ENCODE assay signal across 11 cellular contexts in genomic region chr6:35686441-35686840, GRCh38. TPM values are rescaled to one million over a fixed set of nuclear protein-coding genes. Genes with fewer than 3 reads are reported as not detected.
DNase-seq lines count a peak whose midpoint lies in the region; TF ChIP-seq lines count a peak whose summit lies in the region.
"Had no signal": no experiment of that assay in that cellular context is flagged by ENCODE, and none has a peak within 500 bp of the region (broad histone marks: within the 10 kb centered on the region; RNA-seq: fewer than 3 reads in every experiment).

No MANE protein-coding gene starts in this region.

- H3K36me3 ChIP-seq in kidney epithelial cell (ENCODE audit: control insufficient read depth, insufficient read depth, low read length) (no peaks in the 10 kb centered on the region), subcutaneous abdominal adipose tissue (ENCODE audit: control insufficient read depth in 5 of 5, insufficient read depth in 5 of 5, low read length in 5 of 5) (peaks cover 0 to 4% (median 0%) of the 10 kb centered on the region in 5 donors)
- H3K36me3 ChIP-seq: MG63 had no signal

- H3K4me1 ChIP-seq in subcutaneous abdominal adipose tissue (ENCODE audit: control insufficient read depth in 5 of 5, insufficient read depth in 5 of 5, low read length in 5 of 5), result peaks cover 0 to 31% (median 14%) of the 10 kb centered on the region in 5 donors

- H3K4me3 ChIP-seq in kidney epithelial cell (ENCODE audit: low read depth, low read length) (peak overlapping the region; percentile 86), subcutaneous abdominal adipose tissue (ENCODE audit: low read depth in 1 of 5, low read length in 5 of 5) (peak overlapping the region; percentile 68 to 98 (median 96))

- no peaks in the 10 kb centered on the region for H3K9me3 Mint-ChIP-seq in T-helper 1 cell treated with Interleukin-12 subunit alpha and Interleukin-12 subunit beta and Interleukin-4 antibody, amounts not matched to agents 30 μg/mL and 1 μg/mL, for 36 hours
- H3K9me3 Mint-ChIP-seq in activated T-helper 2 cell treated with anti-CD3 and anti-CD28 coated beads, Interferon-gamma antibody, Interleukin-2, Interleukin-4, amounts not matched to agents 10 μg/mL and 5 μg/mL and 100 μg/mL, durations not matched to agents 14 hours and 24 hours and 36 hours, result no peaks in the 10 kb centered on the region
- no peaks in the 10 kb centered on the region for H3K9me3 Mint-ChIP-seq in Calu3 (ENCODE audit: low read depth, unreplicated experiment)

- H3K9ac ChIP-seq in subcutaneous abdominal adipose tissue (ENCODE audit: low read length in 5 of 5), result peak overlapping the region in 2 of 5 donors; percentile 78 to 86

- peak overlapping the region; percentile 56 for H3K27ac ChIP-seq in subcutaneous abdominal adipose tissue (ENCODE audit: low read depth, low read length)

- H3K4me3 Mint-ChIP-seq in T-helper 1 cell treated with Interleukin-12 subunit alpha and Interleukin-12 subunit beta and Interleukin-4 antibody, amounts not matched to agents 30 μg/mL and 1 μg/mL, for 36 hours, result peak overlapping the region; percentile 93
- peak overlapping the region; percentile 92 for H3K4me3 Mint-ChIP-seq in activated T-helper 2 cell treated with anti-CD3 and anti-CD28 coated beads, Interferon-gamma antibody, Interleukin-2, Interleukin-4, amounts not matched to agents 10 μg/mL and 5 μg/mL and 100 μg/mL, durations not matched to agents 14 hours and 24 hours and 36 hours (ENCODE audit: low read depth)
- H3K4me3 Mint-ChIP-seq in Calu3 (ENCODE audit: low read depth, unreplicated experiment), result no peak overlapping the region

- H3K9me3 ChIP-seq in subcutaneous abdominal adipose tissue (ENCODE audit: control insufficient read depth in 5 of 5, low read length in 5 of 5), result no peaks in the 10 kb centered on the region
- H3K9me3 ChIP-seq: MG63 had no signal

- no peak overlapping the region for H3K27ac Mint-ChIP-seq in T-helper 1 cell treated with Interleukin-12 subunit alpha and Interleukin-12 subunit beta and Interleukin-4 antibody, amounts not matched to agents 30 μg/mL and 1 μg/mL, for 36 hours
- H3K27ac Mint-ChIP-seq in activated T-helper 2 cell treated with anti-CD3 and anti-CD28 coated beads, Interferon-gamma antibody, Interleukin-2, Interleukin-4, amounts not matched to agents 10 μg/mL and 5 μg/mL and 100 μg/mL, durations not matched to agents 14 hours and 24 hours and 36 hours, result no peak overlapping the region
- no peak overlapping the region for H3K27ac Mint-ChIP-seq in Calu3 (ENCODE audit: unreplicated experiment)

- CTCF ChIA-PET in Calu3 (lab: Charles Lee), result no interaction called here

- intact Hi-C loops in activated T-helper 2 cell treated with anti-CD3 and anti-CD28 coated beads, Interferon-gamma antibody, Interleukin-2, Interleukin-4, amounts not matched to agents 10 μg/mL and 5 μg/mL and 100 μg/mL, durations not matched to agents 14 hours and 24 hours and 36 hours (cut with micrococcal nuclease), result loop anchor here (5.0 kb wide), 2 partner anchors 84 to 104 kb away; no protein-coding TSS in a partner anchor
- intact Hi-C loops in posterior cingulate gyrus (cut with DNase I), result loop anchor here (2.0 to 5.0 kb wide), 3 partner anchors 46 to 104 kb away; no protein-coding TSS in a partner anchor
- intact Hi-C loops in Calu3 (cut with micrococcal nuclease; ENCODE audit: unreplicated experiment), result loop anchor here (5.0 to 10.0 kb wide), 3 partner anchors 51 to 104 kb away; partner anchors contain the start of gene ARMC12

- H3K4me1 Mint-ChIP-seq in T-helper 1 cell treated with Interleukin-12 subunit alpha and Interleukin-12 subunit beta and Interleukin-4 antibody, amounts not matched to agents 30 μg/mL and 1 μg/mL, for 36 hours (ENCODE audit: low read depth), result peaks cover 25% of the 10 kb centered on the region
- H3K4me1 Mint-ChIP-seq in activated T-helper 2 cell treated with anti-CD3 and anti-CD28 coated beads, Interferon-gamma antibody, Interleukin-2, Interleukin-4, amounts not matched to agents 10 μg/mL and 5 μg/mL and 100 μg/mL, durations not matched to agents 14 hours and 24 hours and 36 hours (ENCODE audit: low read depth), result peaks cover 28% of the 10 kb centered on the region
- peaks cover 7% of the 10 kb centered on the region for H3K4me1 Mint-ChIP-seq in Calu3 (ENCODE audit: low read depth, unreplicated experiment)

- no peaks in the 10 kb centered on the region for H3K36me3 Mint-ChIP-seq in T-helper 1 cell treated with Interleukin-12 subunit alpha and Interleukin-12 subunit beta and Interleukin-4 antibody, amounts not matched to agents 30 μg/mL and 1 μg/mL, for 36 hours (ENCODE audit: low read depth)
- H3K36me3 Mint-ChIP-seq in activated T-helper 2 cell treated with anti-CD3 and anti-CD28 coated beads, Interferon-gamma antibody, Interleukin-2, Interleukin-4, amounts not matched to agents 10 μg/mL and 5 μg/mL and 100 μg/mL, durations not matched to agents 14 hours and 24 hours and 36 hours (ENCODE audit: low read depth), result peaks cover 18% of the 10 kb centered on the region
- peaks cover 24% of the 10 kb centered on the region for H3K36me3 Mint-ChIP-seq in Calu3 (ENCODE audit: insufficient read depth, unreplicated experiment)

- no TSS peak for BruUV-seq in Calu3 (replicated peaks; lab: Mats Ljungman, UMichigan)

- no peaks in the 10 kb centered on the region for H3K27me3 Mint-ChIP-seq in T-helper 1 cell treated with Interleukin-12 subunit alpha and Interleukin-12 subunit beta and Interleukin-4 antibody, amounts not matched to agents 30 μg/mL and 1 μg/mL, for 36 hours (ENCODE audit: low read depth)
- H3K27me3 Mint-ChIP-seq in activated T-helper 2 cell treated with anti-CD3 and anti-CD28 coated beads, Interferon-gamma antibody, Interleukin-2, Interleukin-4, amounts not matched to agents 10 μg/mL and 5 μg/mL and 100 μg/mL, durations not matched to agents 14 hours and 24 hours and 36 hours (ENCODE audit: low read depth), result no peaks in the 10 kb centered on the region
- no peaks in the 10 kb centered on the region for H3K27me3 Mint-ChIP-seq in Calu3 (ENCODE audit: unreplicated experiment)

- H3K27me3 ChIP-seq in kidney epithelial cell (ENCODE audit: control insufficient read depth, insufficient read depth, low read length) (no peaks in the 10 kb centered on the region), subcutaneous abdominal adipose tissue (ENCODE audit: control insufficient read depth in 5 of 5, insufficient read depth in 4 of 5, low read length in 5 of 5) (no peaks in the 10 kb centered on the region)
- H3K27me3 ChIP-seq: MG63 had no signal

- DNase-seq in T-helper 1 cell (no peak), kidney epithelial cell (ENCODE audit: low read depth) (no peak), DMS153 (lab: John Stamatoyannopoulos, UW) (no peak), posterior cingulate gyrus (no peak), Calu3 (no peak)
- DNase-seq in activated T-helper 2 cell treated with anti-CD3 and anti-CD28 coated beads, Interferon-gamma antibody, Interleukin-2, Interleukin-4, amounts not matched to agents 10 μg/mL and 5 μg/mL and 100 μg/mL, durations not matched to agents 14 hours and 24 hours and 36 hours (ENCODE audit: low spot score), result no peak
- DNase-seq: amniotic stem cell; MG63; stimulated activated CD4-positive, alpha-beta T cell treated with anti-CD3 and anti-CD28 coated beads, Interleukin-2, amount 100 ng/mL, for 48 hours had no signal

- TF ChIP-seq CTCF in kidney epithelial cell (IDR thresholded peaks at IDR 0.05; ENCODE audit: insufficient read depth, low read length, poor library complexity, severe bottlenecking) (no peak), Calu3 (IDR thresholded peaks at IDR 0.05; ENCODE audit: unreplicated experiment) (no peak)

RNA-seq across cellular contexts. Expression of gene FKBP5, which starts 2.3 kb away (rescaled TPM):
- 88.1 and 90.9 TPM in 2 replicates for total RNA-seq in activated T-helper 2 cell treated with anti-CD3 and anti-CD28 coated beads, Interferon-gamma antibody, Interleukin-2, Interleukin-4, amounts not matched to agents 10 μg/mL and 5 μg/mL and 100 μg/mL, durations not matched to agents 14 hours and 24 hours and 36 hours
- total RNA-seq in kidney epithelial cell (9.7 and 10.4 TPM in 2 replicates), Calu3 (2022) (14.3 and 15.1 TPM in 2 replicates)

RNA-seq across cellular contexts. Expression of gene ARMC12, which starts 50.4 kb away (rescaled TPM):
- total RNA-seq in activated T-helper 2 cell treated with anti-CD3 and anti-CD28 coated beads, Interferon-gamma antibody, Interleukin-2, Interleukin-4, amounts not matched to agents 10 μg/mL and 5 μg/mL and 100 μg/mL, durations not matched to agents 14 hours and 24 hours and 36 hours, result 0.89 and 0.97 TPM in 2 replicates
- total RNA-seq in kidney epithelial cell (0.29 TPM in 1 of 2 replicates, not detected in the other), Calu3 (2022) (not detected in 2 replicates)
